In genomic region chr1:156742801-156743200, GRCh38 we compare ENCODE assay signal across 16 cellular contexts. TPM values are rescaled to one million over a fixed set of nuclear protein-coding genes. Genes with fewer than 3 reads are reported as not detected.
DNase-seq lines count a peak whose midpoint lies in the region; ATAC-seq and TF ChIP-seq lines count a peak whose summit lies in the region.
"Had no signal": no experiment of that assay in that cellular context is flagged by ENCODE, and none has a peak within 500 bp of the region (broad histone marks: within the 10 kb centered on the region; RNA-seq: fewer than 3 reads in every experiment).

No MANE protein-coding gene starts in this region.

- intact Hi-C loops in gastrocnemius medialis (cut with DNase I; ENCODE audit: low total_unique reads): loop anchor here (5.0 to 10.0 kb wide), 3 partner anchors 80 to 618 kb away; partner anchors contain the start of genes CCT3 and TSACC

- in situ Hi-C loops in gastrocnemius medialis (cut with MboI; ENCODE audit: low sequenced_read_pairs in 4 of 4): loop anchor here in 1 of 4 donors (25.0 kb wide), 1 partner anchor 680 kb away; the partner anchor contains the start of genes LAMTOR2, RAB25 and UBQLN4

- TF ChIP-seq POLR2A in gastrocnemius medialis (IDR thresholded peaks at IDR 0.05): no peak

- H3K79me2 ChIP-seq in DOHH2 (ENCODE audit: control insufficient read depth, low read length): peaks cover 58% of the 10 kb centered on the region

- peaks cover 30% of the 10 kb centered on the region for H3F3A ChIP-seq in DOHH2 (ENCODE audit: control insufficient read depth, insufficient read depth)

- H3K9me3 ChIP-seq in DOHH2 (ENCODE audit: control insufficient read depth, insufficient read depth, low read length) (no peaks in the 10 kb centered on the region), gastrocnemius medialis (no peaks in the 10 kb centered on the region)

- 0 out of 2 replicates have a peak overlapping the region, but pooled peaks have one; percentile 60 for H3K27ac ChIP-seq in DOHH2 (ENCODE audit: low read depth, low read length)
- peak overlapping the region in 2 of 4 donors; percentile 38 to 90 for H3K27ac ChIP-seq in gastrocnemius medialis

- peaks cover 47% of the 10 kb centered on the region for H3K4me1 ChIP-seq in DOHH2 (ENCODE audit: control insufficient read depth, low read length)
- peaks cover 38 to 40% of the 10 kb centered on the region in 2 donors for H3K4me1 ChIP-seq in gastrocnemius medialis

- H3K4me2 ChIP-seq in DOHH2 (ENCODE audit: low read length): no peak overlapping the region

- TF ChIP-seq CTCF in DOHH2 (IDR thresholded peaks at IDR 0.05; ENCODE audit: low read depth, low read length, poor library complexity, severe bottlenecking): no peak
- TF ChIP-seq CTCF in gastrocnemius medialis (IDR thresholded peaks at IDR 0.05 in 4 of 5, conservative IDR thresholded peaks at IDR 0.05 in 1 of 5): no peak

- H3K4me3 ChIP-seq in DOHH2 (ENCODE audit: low read length) (no peak overlapping the region), gastrocnemius medialis (no peak overlapping the region)

- no peaks in the 10 kb centered on the region for H3K9me3 Mint-ChIP-seq in activated T-helper 17 cell treated with anti-CD3 and anti-CD28 coated beads, Interleukin-2, amount 50 U/mL, for 72 hours
- no peaks in the 10 kb centered on the region for H3K9me3 Mint-ChIP-seq in natural killer cell treated with Interleukin-12 subunit alpha and Interleukin-12 subunit beta and Interleukin-15 and Interleukin-18, amount 100 ng/mL, for 72 hours

- H3K27me3 ChIP-seq in DOHH2 (ENCODE audit: control insufficient read depth, low read length) (no peaks in the 10 kb centered on the region), gastrocnemius medialis (no peaks in the 10 kb centered on the region)

- no peaks in the 10 kb centered on the region for H3K27me3 Mint-ChIP-seq in activated T-helper 17 cell treated with anti-CD3 and anti-CD28 coated beads, Interleukin-2, amount 50 U/mL, for 72 hours
- no peaks in the 10 kb centered on the region for H3K27me3 Mint-ChIP-seq in natural killer cell treated with Interleukin-12 subunit alpha and Interleukin-12 subunit beta and Interleukin-15 and Interleukin-18, amount 100 ng/mL, for 72 hours
- H3K27me3 Mint-ChIP-seq: CD4-positive, CD25-positive, alpha-beta regulatory T cell had no signal

- H3K36me3 ChIP-seq in DOHH2 (ENCODE audit: control insufficient read depth, low read length) (peaks cover 82% of the 10 kb centered on the region), gastrocnemius medialis (peaks cover 0 to 37% of the 10 kb centered on the region in 2 donors)

- H3K9me2 ChIP-seq in DOHH2 (replicated peaks; ENCODE audit: control insufficient read depth, low read length): no peaks in the 10 kb centered on the region

- H4K20me1 ChIP-seq in DOHH2 (ENCODE audit: control insufficient read depth, insufficient read depth, low read depth, low read length): peaks cover 8% of the 10 kb centered on the region; the same call in 1 of the 2 replicates

- H3K4me3 Mint-ChIP-seq in activated T-helper 17 cell treated with anti-CD3 and anti-CD28 coated beads, Interleukin-2, amount 50 U/mL, for 72 hours: peak overlapping the region; percentile 98
- no peak overlapping the region for H3K4me3 Mint-ChIP-seq in natural killer cell treated with Interleukin-12 subunit alpha and Interleukin-12 subunit beta and Interleukin-15 and Interleukin-18, amount 100 ng/mL, for 72 hours

- DNase-seq in NCI-H82 (lab: John Stamatoyannopoulos, UW) (peak; percentile 62), NCI-H82 treated with DMSO at 0.1 percent for 48 hours (lab: John Stamatoyannopoulos, UW; ENCODE audit: unreplicated experiment) (no peak), gastrocnemius medialis (no peak), NCI-H146 treated with DMSO at 0.1 percent for 48 hours (lab: John Stamatoyannopoulos, UW; ENCODE audit: unreplicated experiment) (no peak), retina (no peak)
- no peak for DNase-seq in natural killer cell treated with Interleukin-12 subunit alpha and Interleukin-12 subunit beta and Interleukin-15 and Interleukin-18, amount 100 ng/mL, for 72 hours (ENCODE audit: low spot score)
- DNase-seq: 8988T; CD4-positive, CD25-positive, alpha-beta regulatory T cell; erythroblast; KG1; NCI-H1417 treated with DMSO at 0.1 percent for 48 hours; NCI-H226; stimulated activated CD4-positive, alpha-beta T cell treated with anti-CD3 and anti-CD28 coated beads, Interleukin-12 subunit alpha, Interleukin-12 subunit beta, amount 100 ng/mL, for 4 hours; substantia nigra had no signal

- H3K36me3 Mint-ChIP-seq in activated T-helper 17 cell treated with anti-CD3 and anti-CD28 coated beads, Interleukin-2, amount 50 U/mL, for 72 hours (ENCODE audit: low read depth): peaks cover 94% of the 10 kb centered on the region
- H3K36me3 Mint-ChIP-seq in natural killer cell treated with Interleukin-12 subunit alpha and Interleukin-12 subunit beta and Interleukin-15 and Interleukin-18, amount 100 ng/mL, for 72 hours: peaks cover 14% of the 10 kb centered on the region

- peaks cover 32% of the 10 kb centered on the region for H3K4me1 Mint-ChIP-seq in activated T-helper 17 cell treated with anti-CD3 and anti-CD28 coated beads, Interleukin-2, amount 50 U/mL, for 72 hours
- H3K4me1 Mint-ChIP-seq in natural killer cell treated with Interleukin-12 subunit alpha and Interleukin-12 subunit beta and Interleukin-15 and Interleukin-18, amount 100 ng/mL, for 72 hours (ENCODE audit: low read depth in 2 of 2): peaks cover 47 to 52% of the 10 kb centered on the region in 2 donors

- no peak for ATAC-seq in activated T-helper 17 cell treated with anti-CD3 and anti-CD28 coated beads, Interleukin-2, amount 50 U/mL, for 72 hours (replicated peaks)
- ATAC-seq in natural killer cell treated with Interleukin-12 subunit alpha and Interleukin-12 subunit beta and Interleukin-15 and Interleukin-18, amount 100 ng/mL, for 72 hours: no peak
- ATAC-seq in gastrocnemius medialis: no peak

- peak overlapping the region; percentile 88 for H3K27ac Mint-ChIP-seq in activated T-helper 17 cell treated with anti-CD3 and anti-CD28 coated beads, Interleukin-2, amount 50 U/mL, for 72 hours
- H3K27ac Mint-ChIP-seq in natural killer cell treated with Interleukin-12 subunit alpha and Interleukin-12 subunit beta and Interleukin-15 and Interleukin-18, amount 100 ng/mL, for 72 hours: peak overlapping the region; percentile 97 to 100

RNA-seq across cellular contexts. Expression of gene MRPL24, which starts 1.9 kb away (rescaled TPM):
- total RNA-seq in activated T-helper 17 cell treated with anti-CD3 and anti-CD28 coated beads, Interleukin-2, amount 50 U/mL, for 72 hours: 10 to 100 TPM; 58.8 to 67.0 TPM
- 10 to 100 TPM; 52.9 to 71.2 TPM for total RNA-seq in natural killer cell treated with Interleukin-12 subunit alpha and Interleukin-12 subunit beta and Interleukin-15 and Interleukin-18, amount 100 ng/mL, for 72 hours
- total RNA-seq in gastrocnemius medialis: 100 to 1,000 TPM in 3 of 4 donors, 10 to 100 TPM in 1; 54.9 to 121 (median 102) TPM

RNA-seq across cellular contexts. Expression of gene HDGF, which starts 8.7 kb away (rescaled TPM):
- 100 to 1,000 TPM; 270 to 361 TPM for total RNA-seq in activated T-helper 17 cell treated with anti-CD3 and anti-CD28 coated beads, Interleukin-2, amount 50 U/mL, for 72 hours
- 100 to 1,000 TPM; 208 to 308 TPM for total RNA-seq in natural killer cell treated with Interleukin-12 subunit alpha and Interleukin-12 subunit beta and Interleukin-15 and Interleukin-18, amount 100 ng/mL, for 72 hours
- 100 to 1,000 TPM; 154 to 281 (median 240) TPM for total RNA-seq in gastrocnemius medialis

RNA-seq across cellular contexts. Expression of gene ISG20L2, which starts 14.2 kb away (rescaled TPM):
- total RNA-seq in activated T-helper 17 cell treated with anti-CD3 and anti-CD28 coated beads, Interleukin-2, amount 50 U/mL, for 72 hours: 10 to 100 TPM; 38.8 to 74.9 TPM
- 10 to 100 TPM; 67.5 to 97.5 TPM for total RNA-seq in natural killer cell treated with Interleukin-12 subunit alpha and Interleukin-12 subunit beta and Interleukin-15 and Interleukin-18, amount 100 ng/mL, for 72 hours
- 10 to 100 TPM in 3 of 4 donors, 1 to 10 TPM in 1; 9.5 to 16.4 (median 15.1) TPM for total RNA-seq in gastrocnemius medialis

RNA-seq across cellular contexts. Expression of gene METTL25B, which starts 14.5 kb away (rescaled TPM):
- 10 to 100 TPM; 29.0 to 51.6 TPM for total RNA-seq in activated T-helper 17 cell treated with anti-CD3 and anti-CD28 coated beads, Interleukin-2, amount 50 U/mL, for 72 hours
- 10 to 100 TPM; 33.0 to 37.4 TPM for total RNA-seq in natural killer cell treated with Interleukin-12 subunit alpha and Interleukin-12 subunit beta and Interleukin-15 and Interleukin-18, amount 100 ng/mL, for 72 hours
- 10 to 100 TPM; 12.9 to 28.0 (median 17.6) TPM for total RNA-seq in gastrocnemius medialis

RNA-seq across cellular contexts. Expression of gene PRCC, which starts 24.5 kb away (rescaled TPM):
- 10 to 100 TPM; 54.0 to 76.7 TPM for total RNA-seq in activated T-helper 17 cell treated with anti-CD3 and anti-CD28 coated beads, Interleukin-2, amount 50 U/mL, for 72 hours
- 100 to 1,000 TPM in 1 of 2 donors, 10 to 100 TPM in 1; 86.2 to 116 TPM for total RNA-seq in natural killer cell treated with Interleukin-12 subunit alpha and Interleukin-12 subunit beta and Interleukin-15 and Interleukin-18, amount 100 ng/mL, for 72 hours
- 10 to 100 TPM; 42.8 to 62.3 (median 46.5) TPM for total RNA-seq in gastrocnemius medialis
